In genomic region chr9:126230692-126231091, GRCh38 we compare ENCODE assay signal across 21 cellular contexts.
DNase-seq lines count a peak whose midpoint lies in the region; TF ChIP-seq lines count a peak whose summit lies in the region.
"Had no signal": no experiment of that assay in that cellular context is flagged by ENCODE, and none has a peak within 500 bp of the region (broad histone marks: within the 10 kb centered on the region; RNA-seq: fewer than 3 reads in every experiment).

No MANE protein-coding gene starts in this region.

- peak; percentile 48 for DNase-seq in activated CD4-positive, alpha-beta T cell treated with anti-CD3 and anti-CD28 coated beads, Interleukin-2, amount 10 ng/mL, durations not matched to agents 24 days and 14 days
- no peak for DNase-seq in activated CD4-positive, alpha-beta T cell treated with anti-CD3 and anti-CD28 coated beads, Interleukin-2, amount 50 U/mL, for 4 hours
- DNase-seq in H9 (peak; percentile 17), esophagus muscularis mucosa (ENCODE audit: extremely low spot score) (peak; percentile 70), lower leg skin (ENCODE audit: low spot score in 2 of 2) (peak; percentile 8 to 66), esophagus squamous epithelium (lab: John Stamatoyannopoulos, UW) (no peak), T1000 (lab: John Stamatoyannopoulos, UW) (no peak)
- DNase-seq: 8988T; ACHN; BE2C; C1 segment of cervical spinal cord; CD4-positive, alpha-beta memory T cell; CD4-positive, CD25-positive, alpha-beta regulatory T cell; CD8-positive, alpha-beta memory T cell; COR-L47; DMS 273 treated with DMSO at 0.1 percent for 48 hours; DMS153; DMS79 treated with DMSO at 0.1 percent for 48 hours; GF-D8 had no signal

- H3K27ac Mint-ChIP-seq in activated CD4-positive, alpha-beta T cell treated with anti-CD3 and anti-CD28 coated beads, Interleukin-2, amount 10 ng/mL, durations not matched to agents 24 days and 14 days: no peak overlapping the region
- H3K27ac Mint-ChIP-seq in H9: no peak overlapping the region
- H3K27ac Mint-ChIP-seq: CD14-positive monocyte; CD4-positive, alpha-beta memory T cell; CD4-positive, CD25-positive, alpha-beta regulatory T cell; CD8-positive, alpha-beta memory T cell had no signal

- H4K8ac ChIP-seq in H9 (replicated peaks; ENCODE audit: insufficient read length, low read depth, low read length): no peak overlapping the region

- no peak for TF ChIP-seq EP300 in esophagus muscularis mucosa (IDR thresholded peaks at IDR 0.05)

- H3K4me2 ChIP-seq in H9 (ENCODE audit: insufficient read depth, insufficient read length, low read length): no peak overlapping the region
- H3K4me2 ChIP-seq: BLaER1 had no signal

- intact Hi-C loops in activated CD4-positive, alpha-beta T cell treated with anti-CD3 and anti-CD28 coated beads, Interleukin-2, amount 10 ng/mL, durations not matched to agents 24 days and 14 days (cut with micrococcal nuclease): no loop called here
- intact Hi-C loops in esophagus muscularis mucosa (cut with DNase I): no loop called here
- intact Hi-C loops in lower leg skin (cut with DNase I; ENCODE audit: low total_unique reads): no loop called here
- intact Hi-C loops in esophagus squamous epithelium (cut with DNase I): no loop called here

- H3K79me2 ChIP-seq in H9 (ENCODE audit: insufficient read depth, low read length): no peaks in the 10 kb centered on the region

- H3T11ph ChIP-seq in H9 (ENCODE audit: low read length): no peak overlapping the region

- H2BK15ac ChIP-seq in H9 (ENCODE audit: low read depth, low read length): no peak overlapping the region

- H3K9me3 ChIP-seq in H9 (ENCODE audit: control insufficient read depth, low read depth, low read length): no peaks in the 10 kb centered on the region
- no peaks in the 10 kb centered on the region for H3K9me3 ChIP-seq in esophagus muscularis mucosa
- H3K9me3 ChIP-seq in esophagus squamous epithelium: no peaks in the 10 kb centered on the region
- H3K9me3 ChIP-seq: BE2C, BLaER1 had no signal

- TF ChIP-seq CTCF in H9 (conservative IDR thresholded peaks at IDR 0.05): no peak
- no peak for TF ChIP-seq CTCF in esophagus muscularis mucosa (IDR thresholded peaks at IDR 0.05)
- no peak for TF ChIP-seq CTCF in lower leg skin (IDR thresholded peaks at IDR 0.05)
- TF ChIP-seq CTCF in esophagus squamous epithelium (IDR thresholded peaks at IDR 0.05): no peak

- H3K4me3 ChIP-seq in esophagus muscularis mucosa: no peak overlapping the region
- no peak overlapping the region for H3K4me3 ChIP-seq in lower leg skin (ENCODE audit: low read depth, poor library complexity, severe bottlenecking)
- no peak overlapping the region for H3K4me3 ChIP-seq in esophagus squamous epithelium
- H3K4me3 ChIP-seq: BLaER1 had no signal

- H2BK5ac ChIP-seq in H9 (ENCODE audit: insufficient read length, low read length): no peak overlapping the region

- H3K9ac ChIP-seq in H9 (ENCODE audit: extremely low read depth, insufficient read length, low read length): no peak overlapping the region
- H3K9ac ChIP-seq: BLaER1 had no signal

- H4K5ac ChIP-seq in H9 (ENCODE audit: insufficient read length, low read depth, low read length): no peak overlapping the region

- no peak overlapping the region for H2AFZ ChIP-seq in H9 (ENCODE audit: low read length)

- no peak overlapping the region for H3K14ac ChIP-seq in H9 (ENCODE audit: insufficient read depth, low read length)

- no peaks in the 10 kb centered on the region for H3K79me1 ChIP-seq in H9 (ENCODE audit: insufficient read depth, low read depth, low read length, poor library complexity, severe bottlenecking)

- H3K18ac ChIP-seq in H9 (ENCODE audit: insufficient read length, low read depth, low read length): no peak overlapping the region

- H3K4me1 ChIP-seq in H9 (ENCODE audit: insufficient read depth, low read length) (no peaks in the 10 kb centered on the region), esophagus muscularis mucosa (peaks cover 0 to 8% (median 3%) of the 10 kb centered on the region in 4 donors), esophagus squamous epithelium (peaks cover 0 to 4% (median 0%) of the 10 kb centered on the region in 3 donors)
- H3K4me1 ChIP-seq: BE2C had no signal

- no peak overlapping the region for H2BK120ac ChIP-seq in H9 (ENCODE audit: low read depth, low read length, poor library complexity, severe bottlenecking)

- no peak overlapping the region for H4K91ac ChIP-seq in H9 (ENCODE audit: insufficient read length, low read depth, low read length)

- H3K27ac ChIP-seq in H9 (ENCODE audit: insufficient read length, low read depth, low read length) (no peak overlapping the region), esophagus muscularis mucosa (replicated peaks in 1 of 4) (no peak overlapping the region), esophagus squamous epithelium (no peak overlapping the region)
- H3K27ac ChIP-seq: BLaER1 had no signal

- H3K23me2 ChIP-seq in H9 (ENCODE audit: insufficient read length, low read depth, low read length, poor library complexity, severe bottlenecking): no peaks in the 10 kb centered on the region

- H4K20me1 ChIP-seq in H9 (ENCODE audit: control insufficient read depth, insufficient read depth, insufficient read length): no peaks in the 10 kb centered on the region
- H4K20me1 ChIP-seq: BLaER1 had no signal

- no peak for TF ChIP-seq POLR2A in esophagus muscularis mucosa (IDR thresholded peaks at IDR 0.05; ENCODE audit: low read depth)
- no peak for TF ChIP-seq POLR2A in lower leg skin (IDR thresholded peaks at IDR 0.05)
- no peak for TF ChIP-seq POLR2A in esophagus squamous epithelium (IDR thresholded peaks at IDR 0.05)

- H2BK12ac ChIP-seq in H9 (ENCODE audit: insufficient read length, low read depth, low read length): no peak overlapping the region

- H3K36me3 ChIP-seq in esophagus muscularis mucosa (no peaks in the 10 kb centered on the region), esophagus squamous epithelium (no peaks in the 10 kb centered on the region)
- H3K36me3 ChIP-seq: BE2C, BLaER1 had no signal

- H3K27me3 ChIP-seq in H9 (ENCODE audit: insufficient read depth, low read length) (no peaks in the 10 kb centered on the region), esophagus muscularis mucosa (peaks cover 0 to 4% (median 0%) of the 10 kb centered on the region in 4 donors), esophagus squamous epithelium (peaks cover 0 to 52% (median 0%) of the 10 kb centered on the region in 4 donors)
- H3K27me3 ChIP-seq: BE2C, BLaER1 had no signal

- H3K56ac ChIP-seq in H9 (ENCODE audit: insufficient read length, low read depth, low read length): no peak overlapping the region

- no peak overlapping the region for H2AK5ac ChIP-seq in H9 (ENCODE audit: insufficient read length, low read length)

- no peak overlapping the region for H2BK20ac ChIP-seq in H9 (ENCODE audit: low read depth, low read length, poor library complexity, severe bottlenecking)

- no peaks in the 10 kb centered on the region for H3K9me3 Mint-ChIP-seq in activated CD4-positive, alpha-beta T cell treated with anti-CD3 and anti-CD28 coated beads, Interleukin-2, amount 10 ng/mL, durations not matched to agents 24 days and 14 days
- H3K9me3 Mint-ChIP-seq in H9: no peaks in the 10 kb centered on the region
- H3K9me3 Mint-ChIP-seq: CD8-positive, alpha-beta memory T cell had no signal

- H3K4me1 Mint-ChIP-seq in activated CD4-positive, alpha-beta T cell treated with anti-CD3 and anti-CD28 coated beads, Interleukin-2, amount 10 ng/mL, durations not matched to agents 24 days and 14 days: peaks cover 3% of the 10 kb centered on the region
- peaks cover 0 to 8% of the 10 kb centered on the region in 2 experiments; a peak in 2 of 4 replicates for H3K4me1 Mint-ChIP-seq in H9

- no peaks in the 10 kb centered on the region for H3K36me3 Mint-ChIP-seq in activated CD4-positive, alpha-beta T cell treated with anti-CD3 and anti-CD28 coated beads, Interleukin-2, amount 10 ng/mL, durations not matched to agents 24 days and 14 days (ENCODE audit: low read depth)
- H3K36me3 Mint-ChIP-seq in H9 (ENCODE audit: insufficient read depth in 1 of 3, low read depth in 3 of 3): no peaks in the 10 kb centered on the region
- H3K36me3 Mint-ChIP-seq: CD14-positive monocyte; CD4-positive, alpha-beta memory T cell; CD4-positive, CD25-positive, alpha-beta regulatory T cell; CD8-positive, alpha-beta memory T cell had no signal

- H3K27me3 Mint-ChIP-seq in activated CD4-positive, alpha-beta T cell treated with anti-CD3 and anti-CD28 coated beads, Interleukin-2, amount 10 ng/mL, durations not matched to agents 24 days and 14 days: peaks cover 13% of the 10 kb centered on the region
- peaks cover 20% of the 10 kb centered on the region for H3K27me3 Mint-ChIP-seq in H9 (ENCODE audit: low read depth)

- no CpG with 5 or more reads among the region's 11 CpGs for WGBS in H9 (ENCODE audit: extremely low coverage, insufficient read length, low lambda C conversion rate)
- WGBS in esophagus muscularis mucosa: 91% methylated on average over 11 of the region's 11 CpGs
- 88 to 93% methylated on average over 11 of the region's 11 CpGs for WGBS in lower leg skin, 2 donors
- WGBS in esophagus squamous epithelium, 2 donors: 57 to 88% methylated on average over 2 to 7 of the region's 11 CpGs

- H3K4ac ChIP-seq in H9 (ENCODE audit: low read depth, low read length): no peak overlapping the region

- H3K23ac ChIP-seq in H9 (ENCODE audit: insufficient read length, low read depth, low read length): no peak overlapping the region

- H3K4me3 Mint-ChIP-seq in activated CD4-positive, alpha-beta T cell treated with anti-CD3 and anti-CD28 coated beads, Interleukin-2, amount 10 ng/mL, durations not matched to agents 24 days and 14 days: no peak overlapping the region
- H3K4me3 Mint-ChIP-seq in H9: no peak overlapping the region; a peak in 1 of 5 replicates
- H3K4me3 Mint-ChIP-seq: CD14-positive monocyte; CD4-positive, alpha-beta memory T cell; CD4-positive, CD25-positive, alpha-beta regulatory T cell; CD8-positive, alpha-beta memory T cell had no signal

Comparison
In these comparisons a context has a peak if more than half of its experiments do, and no peak if none do; other contexts are left out.
1. DNase-seq: peak in activated CD4-positive, alpha-beta T cell treated with anti-CD3 and anti-CD28 coated beads, Interleukin-2, amount 10 ng/mL, durations not matched to agents 24 days and 14 days (single experiment), H9 (single experiment), esophagus muscularis mucosa (single experiment) and lower leg skin (2 of 2); none in activated CD4-positive, alpha-beta T cell treated with anti-CD3 and anti-CD28 coated beads, Interleukin-2, amount 50 U/mL, for 4 hours (0 of 2), esophagus squamous epithelium (single experiment) and T1000 (single experiment).